In genomic region chr9:34987160-34988040, GRCh38 we compare ENCODE assay signal across 1 cellular context.
TF ChIP-seq lines count a peak whose summit lies in the region.

No MANE protein-coding gene starts in this region.

TF ChIP-seq in WTC11, 78 proteins besides CTCF, POLR2A, EP300 and RAD21 (continued from another document):
- TF ChIP-seq TEAD1 (CRISPR knock-in tag; IDR thresholded peaks at IDR 0.05) (no peak), JAZF1 (CRISPR knock-in tag; IDR thresholded peaks at IDR 0.05) (no peak), MYBL2 (CRISPR knock-in tag; IDR thresholded peaks at IDR 0.05) (no peak), TCF7 (CRISPR knock-in tag; IDR thresholded peaks at IDR 0.05; ENCODE audit: low read depth) (no peak), AFF4 (CRISPR knock-in tag; IDR thresholded peaks at IDR 0.05; ENCODE audit: borderline replicate concordance) (no peak), ZNF263 (CRISPR knock-in tag; IDR thresholded peaks at IDR 0.05; ENCODE audit: low read depth) (no peak), ATF6 (CRISPR knock-in tag; IDR thresholded peaks at IDR 0.05) (no peak), SP1 (CRISPR knock-in tag; conservative IDR thresholded peaks at IDR 0.05) (no peak), FOXJ3 (CRISPR knock-in tag; IDR thresholded peaks at IDR 0.05; ENCODE audit: borderline replicate concordance) (no peak), ZNF121 (CRISPR knock-in tag; IDR thresholded peaks at IDR 0.05) (no peak)
